ENCODE assay signal across 17 cellular contexts in the genomic region with DNA sequence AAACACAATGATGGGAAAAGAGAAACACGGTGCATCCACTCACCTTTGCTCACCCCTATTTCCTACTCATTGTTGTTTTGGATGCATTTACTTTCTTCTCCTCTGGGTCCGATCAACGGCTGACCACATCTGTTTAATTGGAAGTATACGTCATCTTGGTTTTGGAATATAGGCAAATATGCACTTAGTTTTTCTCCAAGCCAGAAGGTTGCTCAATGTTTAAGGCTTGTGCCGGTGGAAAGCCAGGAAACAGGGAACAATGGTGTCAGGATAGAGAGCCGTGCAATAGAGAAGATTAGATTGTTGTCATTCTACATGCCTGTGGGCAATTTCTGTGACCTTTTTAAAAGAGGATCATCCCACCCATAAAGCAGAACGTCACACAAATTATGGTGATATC.
DNase-seq lines count a peak whose midpoint lies in the region; ATAC-seq, FAIRE-seq and TF ChIP-seq lines count a peak whose summit lies in the region.
"Had no signal": no experiment of that assay in that cellular context is flagged by ENCODE, and none has a peak within 500 bp of the region (broad histone marks: within the 10 kb centered on the region; RNA-seq: fewer than 3 reads in every experiment).

No MANE protein-coding gene starts in this region.

- H4K91ac ChIP-seq in mesenchymal stem cell (ENCODE audit: low read length): no peak overlapping the region

- H2BK12ac ChIP-seq in mesenchymal stem cell (ENCODE audit: low read length in 2 of 2): no peak overlapping the region

- peaks cover 3% of the 10 kb centered on the region for H3K9me3 ChIP-seq in MG63
- no peaks in the 10 kb centered on the region for H3K9me3 ChIP-seq in endothelial cell of umbilical vein (replicated peaks; ENCODE audit: control insufficient read depth, insufficient read depth, low read length)
- peaks cover 18% of the 10 kb centered on the region for H3K9me3 ChIP-seq in mesenchymal stem cell (ENCODE audit: control insufficient read depth, low read length)
- H3K9me3 ChIP-seq in transverse colon: peaks cover 0 to 2% of the 10 kb centered on the region in 2 donors
- no peaks in the 10 kb centered on the region for H3K9me3 ChIP-seq in mucosa of descending colon

- no TSS peak for BruUV-seq in endothelial cell of umbilical vein (replicated peaks; lab: Mats Ljungman, UMichigan)

- H3K9me1 ChIP-seq in endothelial cell of umbilical vein (replicated peaks; ENCODE audit: control insufficient read depth, extremely low read depth, insufficient read depth, low read length): no peaks in the 10 kb centered on the region

- TF ChIP-seq CTCF in D721Med (IDR thresholded peaks at IDR 0.05; ENCODE audit: insufficient read depth, missing control alignments) (no peak), endothelial cell of umbilical vein (IDR thresholded peaks at IDR 0.05; ENCODE audit: extremely low read depth in 1 of 2, insufficient read depth in 1 of 2, low read depth in 1 of 2, low read length in 2 of 2) (no peak), transverse colon (IDR thresholded peaks at IDR 0.05) (no peak), mucosa of descending colon (IDR thresholded peaks at IDR 0.05) (no peak)

- TF ChIP-seq POLR2A in endothelial cell of umbilical vein (IDR thresholded peaks at IDR 0.05; ENCODE audit: low read depth, low read length) (no peak), transverse colon (IDR thresholded peaks at IDR 0.05) (no peak)

- H3K4me2 ChIP-seq in endothelial cell of umbilical vein (ENCODE audit: insufficient read depth, low read length): peak overlapping the region; percentile 5
- no peak overlapping the region for H3K4me2 ChIP-seq in mesenchymal stem cell (ENCODE audit: low read length, poor library complexity, severe bottlenecking)
- H3K4me2 ChIP-seq: PC-9 had no signal

- no peaks in the 10 kb centered on the region for H3K79me1 ChIP-seq in mesenchymal stem cell (replicated peaks; ENCODE audit: low read length, poor library complexity, severe bottlenecking)

- in situ Hi-C loops in transverse colon (cut with MboI; ENCODE audit: low pct_ligation_motif_present in 1 of 4, low pct_unique_long_range_greater_than_20kb in 1 of 4, low sequenced_read_pairs in 3 of 4): no loop called here

- WGBS in mesenchymal stem cell: 90% methylated on average over 6 of the region's 7 CpGs
- 46 to 50% methylated on average over 6 to 7 of the region's 7 CpGs for WGBS in transverse colon (ENCODE audit: low coverage in 1 of 2), 2 donors

- H3K9me3 Mint-ChIP-seq in activated naive CD4-positive, alpha-beta T cell treated with anti-CD3 and anti-CD28 coated beads, Interleukin-2, amount 50 U/mL, for 72 hours: peaks cover 7 to 18% of the 10 kb centered on the region in 2 donors

- intact Hi-C loops in endothelial cell of umbilical vein (cut with micrococcal nuclease): loop anchor here (5.0 kb wide), 1 partner anchor 164 kb away; no protein-coding TSS in a partner anchor
- intact Hi-C loops in transverse colon (cut with DNase I; ENCODE audit: low total_unique reads): no loop called here
- intact Hi-C loops in mucosa of descending colon (cut with DNase I, micrococcal nuclease): no loop called here

- H3K4me1 ChIP-seq in endothelial cell of umbilical vein (ENCODE audit: control insufficient read depth, extremely low read depth, insufficient read depth, low read length) (peaks cover 10% of the 10 kb centered on the region), mesenchymal stem cell (ENCODE audit: control insufficient read depth, insufficient read depth, low read depth, low read length) (no peaks in the 10 kb centered on the region), transverse colon (no peaks in the 10 kb centered on the region), mucosa of descending colon (ENCODE audit: low read depth) (no peaks in the 10 kb centered on the region)
- H3K4me1 ChIP-seq: stomach, uterus had no signal

- no peaks in the 10 kb centered on the region for H4K20me1 ChIP-seq in endothelial cell of umbilical vein (replicated peaks; ENCODE audit: control insufficient read depth, extremely low read depth, insufficient read depth, low read length)

- H2BK15ac ChIP-seq in mesenchymal stem cell (ENCODE audit: low read depth, poor library complexity, severe bottlenecking): no peak overlapping the region

- CTCF ChIA-PET in endothelial cell of umbilical vein (lab: Charles Lee): no interaction called here

- TF ChIP-seq EP300 in transverse colon (IDR thresholded peaks at IDR 0.05; ENCODE audit: low read depth): no peak

- dilution Hi-C loops in endothelial cell of umbilical vein (cut with MboI; ENCODE audit: extremely low pct_ligation_motif_present, low sequenced_read_pairs): no loop called here

- H3K36me3 ChIP-seq in MG63 (no peaks in the 10 kb centered on the region), endothelial cell of umbilical vein (ENCODE audit: control insufficient read depth in 2 of 2, extremely low read depth in 1 of 2, insufficient read depth in 2 of 2, low read length in 2 of 2) (no peaks in the 10 kb centered on the region), mesenchymal stem cell (ENCODE audit: control insufficient read depth in 1 of 2, insufficient read depth in 2 of 2, low read depth in 1 of 2, low read length in 2 of 2) (no peaks in the 10 kb centered on the region), transverse colon (no peaks in the 10 kb centered on the region), mucosa of descending colon (ENCODE audit: low read depth) (no peaks in the 10 kb centered on the region)
- H3K36me3 ChIP-seq: stomach, uterus had no signal

- no peak overlapping the region for H4K8ac ChIP-seq in mesenchymal stem cell (ENCODE audit: low read length)

- H2BK120ac ChIP-seq in mesenchymal stem cell (ENCODE audit: low read depth, low read length): no peak overlapping the region

- H2AK5ac ChIP-seq in mesenchymal stem cell (ENCODE audit: low read length, severe bottlenecking): no peak overlapping the region

- no peak overlapping the region for H3K4me3 ChIP-seq in MG63
- no peak overlapping the region for H3K4me3 ChIP-seq in endothelial cell of umbilical vein (replicated peaks in 1 of 3; ENCODE audit: insufficient read depth in 1 of 3, low read depth in 1 of 3, low read length in 3 of 3)
- no peak overlapping the region for H3K4me3 ChIP-seq in mesenchymal stem cell (ENCODE audit: insufficient read depth in 1 of 2, low read depth in 1 of 2, low read length in 2 of 2)
- H3K4me3 ChIP-seq in transverse colon: no peak overlapping the region
- H3K4me3 ChIP-seq in mucosa of descending colon: no peak overlapping the region
- H3K4me3 ChIP-seq: PC-9, stomach, uterus had no signal

- H3K18ac ChIP-seq in mesenchymal stem cell (ENCODE audit: low read depth in 1 of 2, low read length in 2 of 2): no peak overlapping the region

- no peak overlapping the region for H2BK5ac ChIP-seq in mesenchymal stem cell (ENCODE audit: low read depth, low read length, poor library complexity, severe bottlenecking)

- H3K14ac ChIP-seq in mesenchymal stem cell (ENCODE audit: low read length in 2 of 2): no peak overlapping the region

- H3K9ac ChIP-seq in endothelial cell of umbilical vein (replicated peaks; ENCODE audit: extremely low read depth, insufficient read depth, low read length): no peak overlapping the region
- peak overlapping the region; percentile 7 for H3K9ac ChIP-seq in mesenchymal stem cell (ENCODE audit: low read length)

- DNase-seq in D721Med (ENCODE audit: insufficient read length, low spot score) (no peak), MG63 (peak; percentile 53), endothelial cell of umbilical vein (ENCODE audit: low read depth, low spot score) (peak; percentile 86), mesenchymal stem cell (peak; percentile 42), transverse colon (no peak), mucosa of descending colon (no peak)
- DNase-seq in activated naive CD4-positive, alpha-beta T cell treated with anti-CD3 and anti-CD28 coated beads, Interleukin-2, amount 50 U/mL, for 72 hours (ENCODE audit: low spot score in 2 of 2): no peak
- DNase-seq: activated CD4-positive, alpha-beta T cell treated with anti-CD3 and anti-CD28 coated beads, Interleukin-2, amount 50 U/mL, for 4 hours; DMS 273 treated with DMSO at 0.1 percent for 48 hours; naive thymus-derived CD8-positive, alpha-beta T cell; NCI-H2029 treated with DMSO at 0.1 percent for 48 hours; NCI-H526 treated with DMSO at 0.1 percent for 48 hours; PC-9; stomach; uterus had no signal

- H3K27me3 ChIP-seq in MG63 (no peaks in the 10 kb centered on the region), endothelial cell of umbilical vein (ENCODE audit: control insufficient read depth in 2 of 2, insufficient read depth in 2 of 2, low read length in 2 of 2) (no peaks in the 10 kb centered on the region), mesenchymal stem cell (ENCODE audit: control insufficient read depth in 1 of 2, insufficient read depth in 1 of 2, low read length in 2 of 2) (no peaks in the 10 kb centered on the region), transverse colon (no peaks in the 10 kb centered on the region)
- H3K27me3 ChIP-seq: stomach, uterus had no signal

- peak; percentile 68 for FAIRE-seq in D721Med (lab: Jason Lieb, UNC)
- peak; percentile 73 for FAIRE-seq in endothelial cell of umbilical vein (lab: Jason Lieb, UNC)
- FAIRE-seq: colon had no signal

- no peak overlapping the region for H3K23ac ChIP-seq in mesenchymal stem cell (ENCODE audit: low read length in 2 of 2)

- no peak overlapping the region for H3K27ac Mint-ChIP-seq in activated naive CD4-positive, alpha-beta T cell treated with anti-CD3 and anti-CD28 coated beads, Interleukin-2, amount 50 U/mL, for 72 hours
- H3K27ac Mint-ChIP-seq: naive thymus-derived CD8-positive, alpha-beta T cell had no signal

- H3K36me3 Mint-ChIP-seq in activated naive CD4-positive, alpha-beta T cell treated with anti-CD3 and anti-CD28 coated beads, Interleukin-2, amount 50 U/mL, for 72 hours: peaks cover 0 to 8% of the 10 kb centered on the region in 2 donors

- no peak for ATAC-seq in activated naive CD4-positive, alpha-beta T cell treated with anti-CD3 and anti-CD28 coated beads, Interleukin-2, amount 50 U/mL, for 72 hours
- no peak for ATAC-seq in mucosa of descending colon
- ATAC-seq in HG02981 (IDR thresholded peaks at IDR 0.05; ENCODE audit: unreplicated experiment): no peak
- ATAC-seq: naive thymus-derived CD8-positive, alpha-beta T cell had no signal

- H3K27ac ChIP-seq in endothelial cell of umbilical vein (ENCODE audit: insufficient read depth, low read depth, low read length) (no peak overlapping the region), mesenchymal stem cell (ENCODE audit: low read length, poor library complexity, severe bottlenecking) (no peak overlapping the region), transverse colon (no peak overlapping the region)
- H3K27ac ChIP-seq: PC-9, uterus had no signal

- POLR2A ChIA-PET in endothelial cell of umbilical vein (lab: Charles Lee): no interaction called here

- H2AFZ ChIP-seq in endothelial cell of umbilical vein (ENCODE audit: low read depth, low read length) (no peak overlapping the region), mesenchymal stem cell (ENCODE audit: low read depth, low read length) (no peak overlapping the region)
- H2AFZ ChIP-seq: PC-9 had no signal

- no peak overlapping the region for H3K4ac ChIP-seq in mesenchymal stem cell (ENCODE audit: low read depth in 1 of 2, low read length in 2 of 2)

- H3K79me2 ChIP-seq in endothelial cell of umbilical vein (ENCODE audit: control insufficient read depth, insufficient read depth, low read length): no peaks in the 10 kb centered on the region

TF ChIP-seq in endothelial cell of umbilical vein, 7 proteins besides CTCF, POLR2A, EP300 and RAD21 (continues in another document):
- peak; percentile 74 for TF ChIP-seq JUN (IDR thresholded peaks at IDR 0.05; ENCODE audit: borderline replicate concordance, insufficient read depth, insufficient read length, low read depth)

Comparison
In these comparisons a context has a peak if more than half of its experiments do, and no peak if none do; other contexts are left out.
1. DNase-seq: peak in MG63 (single experiment), endothelial cell of umbilical vein (single experiment) and mesenchymal stem cell (single experiment); none in D721Med (single experiment), activated naive CD4-positive, alpha-beta T cell treated with anti-CD3 and anti-CD28 coated beads, Interleukin-2, amount 50 U/mL, for 72 hours (0 of 2), transverse colon (single experiment) and mucosa of descending colon (0 of 3).